1 cellular context compared by ENCODE assay signal in genomic region chr12:47851303-47851952, GRCh38.
TF ChIP-seq lines count a peak whose summit lies in the region.

No MANE protein-coding gene starts in this region.

TF ChIP-seq in K562, 482 proteins besides CTCF, POLR2A, EP300 and RAD21 (continues in another document):
- TF ChIP-seq RB1 (IDR thresholded peaks at IDR 0.05; ENCODE audit: low read depth) (no peak), CXXC5 (CRISPR knock-in tag; IDR thresholded peaks at IDR 0.05) (peak; percentile 34; the same call in 1 of the 2 replicates), ZFP30 (CRISPR knock-in tag; IDR thresholded peaks at IDR 0.05; ENCODE audit: borderline replicate concordance) (no peak), NR2C1 (IDR thresholded peaks at IDR 0.05) (no peak), NR2C1 (tag; IDR thresholded peaks at IDR 0.05) (peak; percentile 50), E2F3 (CRISPR knock-in tag; IDR thresholded peaks at IDR 0.05) (no peak), ZNF239 (CRISPR knock-in tag; IDR thresholded peaks at IDR 0.05) (0 out of 2 replicates have a peak, but pooled peaks have one; percentile 9), PTTG1 (tag; IDR thresholded peaks at IDR 0.05; ENCODE audit: low read depth) (peak; percentile 75), ZNF518B (CRISPR knock-in tag; IDR thresholded peaks at IDR 0.05) (no peak), GTF2B (IDR thresholded peaks at IDR 0.05; ENCODE audit: extremely low read depth, insufficient read length) (no peak), HEY1 (CRISPR knock-in tag; IDR thresholded peaks at IDR 0.05; ENCODE audit: borderline replicate concordance) (no peak), ZBTB12 (CRISPR knock-in tag; IDR thresholded peaks at IDR 0.05) (no peak; the same call in 1 of the 2 replicates), ZNF740 (CRISPR knock-in tag; IDR thresholded peaks at IDR 0.05) (no peak), ZNF740 (tag; IDR thresholded peaks at IDR 0.05) (peak in 1 of 2 experiments; percentile 73; a peak in 2 of 4 replicates), NR4A1 (CRISPR knock-in tag; IDR thresholded peaks at IDR 0.05) (no peak), NR4A1 (tag; IDR thresholded peaks at IDR 0.05) (0 out of 2 replicates have a peak, but pooled peaks have one; percentile 53), DDX20 (tag; IDR thresholded peaks at IDR 0.05; ENCODE audit: low read depth) (0 out of 2 replicates have a peak, but pooled peaks have one; percentile 50), ARID4B (CRISPR knock-in tag; IDR thresholded peaks at IDR 0.05) (no peak), E2F1 (CRISPR knock-in tag; IDR thresholded peaks at IDR 0.05) (no peak), PYGO2 (tag; IDR thresholded peaks at IDR 0.05) (0 out of 2 replicates have a peak, but pooled peaks have one; percentile 27), DMBX1 (CRISPR knock-in tag; IDR thresholded peaks at IDR 0.05; ENCODE audit: borderline replicate concordance) (peak; percentile 55; the same call in 1 of the 2 replicates), NR2C2 (CRISPR knock-in tag; IDR thresholded peaks at IDR 0.05) (no peak), NR2C2 (tag; IDR thresholded peaks at IDR 0.05) (no peak), ZNF282 (CRISPR knock-in tag; IDR thresholded peaks at IDR 0.05) (no peak), ELK1 (CRISPR knock-in tag; IDR thresholded peaks at IDR 0.05) (no peak), ZNF79 (CRISPR knock-in tag; IDR thresholded peaks at IDR 0.05; ENCODE audit: low read depth) (peak; percentile 48; the same call in 1 of the 2 replicates), MAFG (tag; conservative IDR thresholded peaks at IDR 0.05) (no peak), ZNF311 (CRISPR knock-in tag; IDR thresholded peaks at IDR 0.05) (peak; percentile 65; the same call in 1 of the 2 replicates), SPI1 (IDR thresholded peaks at IDR 0.05; ENCODE audit: borderline replicate concordance, low read depth, low read length) (no peak), VEZF1 (CRISPR knock-in tag; IDR thresholded peaks at IDR 0.05) (no peak), NFE2L1 (tag; IDR thresholded peaks at IDR 0.05; ENCODE audit: borderline replicate concordance, low read depth) (no peak), RBM17 (IDR thresholded peaks at IDR 0.05; ENCODE audit: borderline replicate concordance, low read depth, low read length) (no peak), ZNF175 (CRISPR knock-in tag; IDR thresholded peaks at IDR 0.05; ENCODE audit: low read depth) (0 out of 2 replicates have a peak, but pooled peaks have one; percentile 35)
